Comparison of ENCODE assay signal across 23 cellular contexts in genomic region chr16:3347586-3347985, GRCh38. TPM values are rescaled to one million over a fixed set of nuclear protein-coding genes. Genes with fewer than 3 reads are reported as not detected.
"Had no signal": no experiment of that assay in that cellular context is flagged by ENCODE, and none has a peak within 500 bp of the region (broad histone marks: within the 10 kb centered on the region; RNA-seq: fewer than 3 reads in every experiment).

No MANE protein-coding gene starts in this region.

- H3K27me3 Mint-ChIP-seq: memory B cell, type B pancreatic cell had no signal

- H3K4me3 ChIP-seq: esophagus squamous epithelium, gastroesophageal sphincter, left lung, lower lobe of right lung, sigmoid colon, skin epidermis, uterus had no signal

- H3K36me3 Mint-ChIP-seq: mesothelial cell of epicardium, natural killer cell, type B pancreatic cell had no signal

- H3K27ac ChIP-seq: esophagus squamous epithelium, gastroesophageal sphincter, left lung, lower lobe of right lung, sigmoid colon, skin epidermis, uterus had no signal

- H3K4me3 Mint-ChIP-seq: dendritic cell treated with granulocyte-macrophage colony-stimulating factor and Interleukin-4, amounts not matched to agents 40 ng/mL and 50 ng/mL, for 4 days; effector memory CD8-positive, alpha-beta T cell; immature natural killer cell; memory B cell; mesothelial cell of epicardium; natural killer cell; neural crest cell; type B pancreatic cell had no signal

- H3K36me3 ChIP-seq: esophagus squamous epithelium, gastroesophageal sphincter, left lung, lower lobe of right lung, sigmoid colon, uterus had no signal

- H3K4me1 ChIP-seq: esophagus squamous epithelium, gastroesophageal sphincter, left lung, lower lobe of right lung, sigmoid colon, uterus had no signal

- ATAC-seq: effector memory CD8-positive, alpha-beta T cell; gastroesophageal sphincter; left lung; lower lobe of right lung; natural killer cell had no signal

- H3K4me1 Mint-ChIP-seq: immature natural killer cell, memory B cell, mesothelial cell of epicardium, natural killer cell, neural crest cell had no signal

- H3K9me3 Mint-ChIP-seq: effector memory CD8-positive, alpha-beta T cell; natural killer cell; neural crest cell had no signal

- H3K9me3 ChIP-seq: gastroesophageal sphincter, left lung, lower lobe of right lung, uterus had no signal

- DNase-seq: effector memory CD8-positive, alpha-beta T cell; esophagus squamous epithelium; foreskin fibroblast; glutamatergic neuron; immature natural killer cell; left lung; lower lobe of right lung; natural killer cell; posterior cingulate gyrus; sigmoid colon; stimulated activated CD4-positive, alpha-beta T cell treated with anti-CD3 and anti-CD28 coated beads, Interleukin-12 subunit alpha, Interleukin-12 subunit beta, amount 100 ng/mL, for 4 hours; stimulated activated naive CD4-positive, alpha-beta T cell treated with Interleukin-2 at 50 U/mL for 16 hours; uterus had no signal

- H3K27ac Mint-ChIP-seq: dendritic cell treated with granulocyte-macrophage colony-stimulating factor and Interleukin-4, amounts not matched to agents 40 ng/mL and 50 ng/mL, for 4 days; effector memory CD8-positive, alpha-beta T cell; memory B cell; mesothelial cell of epicardium; natural killer cell; type B pancreatic cell had no signal

RNA-seq across cellular contexts. Expression of gene OR2C1, which starts 8.1 kb away (rescaled TPM):
- total RNA-seq: epithelial cell of proximal tubule, esophagus squamous epithelium, left lung, lower lobe of right lung, myocyte, natural killer cell, osteocyte had no signal
